9 cellular contexts compared by ENCODE assay signal in genomic region chr11:112837162-112837826, GRCh38.
A peak's percentile ranks its signal among the peaks of the same experiment; 100 is the strongest.
DNase-seq lines count a peak whose midpoint lies in the region; ATAC-seq, FAIRE-seq and TF ChIP-seq lines count a peak whose summit lies in the region.
"Had no signal": no experiment of that assay in that cellular context is flagged by ENCODE, and none has a peak within 500 bp of the region (broad histone marks: within the 10 kb centered on the region; RNA-seq: fewer than 3 reads in every experiment).

No MANE protein-coding gene starts in this region.

- no peak overlapping the region for H3K4me3 Mint-ChIP-seq in brain
- H3K4me3 Mint-ChIP-seq in mesothelial cell of epicardium: no peak overlapping the region
- H3K4me3 Mint-ChIP-seq: stimulated activated naive CD8-positive, alpha-beta T cell treated with anti-CD3 and anti-CD28 coated beads, Interleukin-15, Interleukin-2, amounts not matched to agents 100 ng/mL and 50 ng/mL, for 24 hours had no signal

- TF ChIP-seq CTCF in GM12864 (IDR thresholded peaks at IDR 0.05; ENCODE audit: low read depth, low read length, missing control alignments) (peak; percentile 30), brain (conservative IDR thresholded peaks at IDR 0.05) (peak; percentile 16 to 17), mesothelial cell of epicardium (IDR thresholded peaks at IDR 0.05; ENCODE audit: unreplicated experiment) (no peak)

- no peak for FAIRE-seq in RCC 7860 (lab: Jason Lieb, UNC)

- H3K36me3 Mint-ChIP-seq in brain: no peaks in the 10 kb centered on the region
- H3K36me3 Mint-ChIP-seq in mesothelial cell of epicardium: no peaks in the 10 kb centered on the region

- peaks cover 15% of the 10 kb centered on the region for H3K27me3 Mint-ChIP-seq in brain
- peaks cover 7% of the 10 kb centered on the region for H3K27me3 Mint-ChIP-seq in mesothelial cell of epicardium (ENCODE audit: low read depth)

- ATAC-seq in HG03439 (IDR thresholded peaks at IDR 0.05; ENCODE audit: unreplicated experiment): no peak
- ATAC-seq in GM21529 (IDR thresholded peaks at IDR 0.05; ENCODE audit: unreplicated experiment): no peak
- ATAC-seq in GM19455 (IDR thresholded peaks at IDR 0.05; ENCODE audit: unreplicated experiment): no peak

- H3K4me3 ChIP-seq in GM12864 (ENCODE audit: low read depth, low read length): no peak overlapping the region

- H3K4me1 Mint-ChIP-seq in brain (peaks cover 38% of the 10 kb centered on the region), mesothelial cell of epicardium (peaks cover 54% of the 10 kb centered on the region)

- peaks cover 0 to 7% (median 1%) of the 10 kb centered on the region in 5 experiments for H3K9me3 Mint-ChIP-seq in brain
- H3K9me3 Mint-ChIP-seq in mesothelial cell of epicardium: no peaks in the 10 kb centered on the region
- H3K9me3 Mint-ChIP-seq: stimulated activated naive CD8-positive, alpha-beta T cell treated with anti-CD3 and anti-CD28 coated beads, Interleukin-15, Interleukin-2, amounts not matched to agents 100 ng/mL and 50 ng/mL, for 24 hours had no signal

- DNase-seq in GM12864 (ENCODE audit: low read depth) (no peak), NCI-H1930 (lab: John Stamatoyannopoulos, UW) (peak; percentile 24 to 38), mesothelial cell of epicardium (ENCODE audit: low spot score in 2 of 2, unreplicated experiment in 2 of 2) (no peak), RCC 7860 (ENCODE audit: low spot score) (no peak)

- peak overlapping the region in 2 of 5 experiments; percentile 70 to 92 for H3K27ac Mint-ChIP-seq in brain
- peak overlapping the region; percentile 33 for H3K27ac Mint-ChIP-seq in mesothelial cell of epicardium
- H3K27ac Mint-ChIP-seq: stimulated activated naive CD8-positive, alpha-beta T cell treated with anti-CD3 and anti-CD28 coated beads, Interleukin-15, Interleukin-2, amounts not matched to agents 100 ng/mL and 50 ng/mL, for 24 hours had no signal

Comparison
In these comparisons a context has a peak if more than half of its experiments do, and no peak if none do; other contexts are left out.
1. DNase-seq: peak in NCI-H1930 (2 of 2); none in GM12864 (single experiment), mesothelial cell of epicardium (0 of 2) and RCC 7860 (single experiment).